Comparison of ENCODE assay signal across 8 cellular contexts in genomic region chr1:155859234-155859829, GRCh38. TPM values are rescaled to one million over a fixed set of nuclear protein-coding genes. Genes with fewer than 3 reads are reported as not detected.
A peak's percentile ranks its signal among the peaks of the same experiment; 100 is the strongest.
DNase-seq lines count a peak whose midpoint lies in the region; ATAC-seq and TF ChIP-seq lines count a peak whose summit lies in the region.

A gene with protein sequence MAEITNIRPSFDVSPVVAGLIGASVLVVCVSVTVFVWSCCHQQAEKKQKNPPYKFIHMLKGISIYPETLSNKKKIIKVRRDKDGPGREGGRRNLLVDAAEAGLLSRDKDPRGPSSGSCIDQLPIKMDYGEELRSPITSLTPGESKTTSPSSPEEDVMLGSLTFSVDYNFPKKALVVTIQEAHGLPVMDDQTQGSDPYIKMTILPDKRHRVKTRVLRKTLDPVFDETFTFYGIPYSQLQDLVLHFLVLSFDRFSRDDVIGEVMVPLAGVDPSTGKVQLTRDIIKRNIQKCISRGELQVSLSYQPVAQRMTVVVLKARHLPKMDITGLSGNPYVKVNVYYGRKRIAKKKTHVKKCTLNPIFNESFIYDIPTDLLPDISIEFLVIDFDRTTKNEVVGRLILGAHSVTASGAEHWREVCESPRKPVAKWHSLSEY (plus strand): TSS chr1:155859567. CDS start chr1:155859762, 195 bp downstream.

- CTCF ChIA-PET in Calu3 (lab: Charles Lee) (interaction anchor here (1.0 to 1.2 kb wide), 4 partner anchors 11 to 118 kb away, joined by 3 to 4 read pairs (median 4); no protein-coding TSS in a partner anchor), OCI-LY7 (lab: Charles Lee; ENCODE audit: unreplicated experiment) (interaction anchor here (0.8 to 1.6 kb wide), 5 partner anchors 9 to 87 kb away, joined by 3 to 6 read pairs (median 3); no protein-coding TSS in a partner anchor)

- H3K4me2 ChIP-seq in OCI-LY7 (ENCODE audit: low read length) (peak within 1 kb of the TSS; percentile 85), mesendoderm (ENCODE audit: low read length) (peak within 1 kb of the TSS; percentile 48)

- H3K27ac ChIP-seq in OCI-LY7 (ENCODE audit: low read depth, low read length, poor library complexity, severe bottlenecking) (peak within 1 kb of the TSS; percentile 89), mesendoderm (ENCODE audit: low read depth, low read length) (no peak within 1 kb of the TSS)

- no peak within 1 kb of the TSS for H2BK5ac ChIP-seq in mesendoderm (ENCODE audit: low read length)

- H3K79me2 ChIP-seq in OCI-LY7 (ENCODE audit: insufficient read depth, low read depth, low read length) (peaks cover 79% of the 10 kb centered on the region), mesendoderm (ENCODE audit: control insufficient read depth, insufficient read depth, low read length) (peaks cover 7% of the 10 kb centered on the region)

- H3K4me1 ChIP-seq in OCI-LY7 (ENCODE audit: insufficient read depth, low read length, poor library complexity, severe bottlenecking) (peaks cover 60% of the 10 kb centered on the region), mesendoderm (ENCODE audit: control insufficient read depth, low read depth, low read length) (no peaks in the 10 kb centered on the region)

- H3K79me1 ChIP-seq in mesendoderm (ENCODE audit: low read length): peaks cover 2% of the 10 kb centered on the region

- H3K9me2 ChIP-seq in OCI-LY7 (ENCODE audit: insufficient read depth, low read length): no peaks in the 10 kb centered on the region

- H3K36me3 Mint-ChIP-seq in Calu3 (ENCODE audit: insufficient read depth, unreplicated experiment): peaks cover 32% of the 10 kb centered on the region

- H2AK5ac ChIP-seq in mesendoderm (ENCODE audit: low read length): no peak within 1 kb of the TSS

- no TSS peak for BruUV-seq in Calu3 (replicated peaks; lab: Mats Ljungman, UMichigan)
- BruUV-seq in OCI-LY7 (replicated peaks; lab: Mats Ljungman, UMichigan): no TSS peak

- H3K56ac ChIP-seq in mesendoderm (ENCODE audit: low read length): peak within 1 kb of the TSS; percentile 81

- TF ChIP-seq CTCF in Calu3 (IDR thresholded peaks at IDR 0.05; ENCODE audit: unreplicated experiment) (no peak), OCI-LY7 (conservative IDR thresholded peaks at IDR 0.05; ENCODE audit: low read length) (no peak)

- peak within 1 kb of the TSS; percentile 79 for H3K4me3 ChIP-seq in OCI-LY7 (ENCODE audit: low read depth, low read length, poor library complexity, severe bottlenecking)
- H3K4me3 ChIP-seq in mesendoderm (ENCODE audit: low read length): peak within 1 kb of the TSS; percentile 49

- intact Hi-C loops in Calu3 (cut with micrococcal nuclease; ENCODE audit: unreplicated experiment) (loop anchor here (5.0 kb wide), 2 partner anchors 33 to 53 kb away; partner anchors contain the start of gene RIT1), OCI-LY7 (cut with micrococcal nuclease; ENCODE audit: unreplicated experiment) (loop anchor here (1.0 to 2.0 kb wide), 2 partner anchors 9 to 75 kb away; partner anchors contain the start of gene KHDC4)

- H3K4me1 Mint-ChIP-seq in Calu3 (ENCODE audit: low read depth, unreplicated experiment): peaks cover 6% of the 10 kb centered on the region

- no peak within 1 kb of the TSS for H3K23ac ChIP-seq in mesendoderm (ENCODE audit: low read length)

- ATAC-seq in GM21526 (IDR thresholded peaks at IDR 0.05; ENCODE audit: low FRiP score, unreplicated experiment): peak; percentile 59

- no CpG with 5 or more reads among the region's 33 CpGs for WGBS in mesendoderm (ENCODE audit: extremely low coverage, insufficient coverage, low lambda C conversion rate)

- H4K20me1 ChIP-seq in OCI-LY7 (ENCODE audit: insufficient read depth, low read length): no peaks in the 10 kb centered on the region

- H3K27ac Mint-ChIP-seq in Calu3 (ENCODE audit: unreplicated experiment): peak within 1 kb of the TSS; percentile 59

- no peaks in the 10 kb centered on the region for H3K9me3 Mint-ChIP-seq in Calu3 (ENCODE audit: low read depth, unreplicated experiment)

- POLR2A ChIA-PET in OCI-LY7 (lab: Charles Lee): interaction anchor here (0.6 to 6.2 kb wide), 20 partner anchors 9 to 187 kb away, joined by 3 to 46 read pairs (median 4); no protein-coding TSS in a partner anchor

- peaks cover 40% of the 10 kb centered on the region for H3K27me3 Mint-ChIP-seq in Calu3 (ENCODE audit: unreplicated experiment)

- peak within 1 kb of the TSS; percentile 74 for H3K9ac ChIP-seq in mesendoderm (ENCODE audit: low read length)

- in situ Hi-C loops in endometrial microvascular endothelial cells (cut with HindIII; ENCODE audit: inconsistent ontology term, low pct_unique_long_range_greater_than_20kb, low sequenced_read_pairs): no loop called here

- H2BK15ac ChIP-seq in mesendoderm (replicated peaks; ENCODE audit: low read depth): no peak within 1 kb of the TSS

- no peaks in the 10 kb centered on the region for H3K9me3 ChIP-seq in OCI-LY7 (ENCODE audit: low read length)

- DNase-seq in Calu3: peak; percentile 97
- DNase-seq in HuH-7.5 (ENCODE audit: low spot score): peak; percentile 82
- DNase-seq in OCI-LY7 (ENCODE audit: low spot score): peak; percentile 99
- peak; percentile 96 for DNase-seq in activated CD8-positive, alpha-beta memory T cell treated with anti-CD3 and anti-CD28 coated beads, Interleukin-2, amount 50 U/mL, for 48 hours
- DNase-seq in mesendoderm: peak; percentile 99
- peak; percentile 86 for DNase-seq in stimulated activated CD8-positive, alpha-beta memory T cell treated with anti-CD3 and anti-CD28 coated beads, Interleukin-12 subunit alpha, Interleukin-12 subunit beta, amount 100 ng/mL, for 4 hours (ENCODE audit: low read depth)

- H4K8ac ChIP-seq in mesendoderm (ENCODE audit: low read depth, low read length): no peak within 1 kb of the TSS

- no peaks in the 10 kb centered on the region for H3K27me3 ChIP-seq in mesendoderm (ENCODE audit: insufficient read depth, low read length, poor library complexity)

- H4K5ac ChIP-seq in mesendoderm (ENCODE audit: low read length): peak within 1 kb of the TSS; percentile 89

- H2AFZ ChIP-seq in OCI-LY7 (ENCODE audit: low read length): peak within 1 kb of the TSS; percentile 75

- H3K18ac ChIP-seq in mesendoderm (ENCODE audit: low read length): no peak within 1 kb of the TSS

- H3K36me3 ChIP-seq in OCI-LY7 (ENCODE audit: insufficient read depth, low read length): peaks cover 39% of the 10 kb centered on the region
- no peaks in the 10 kb centered on the region for H3K36me3 ChIP-seq in mesendoderm (ENCODE audit: control insufficient read depth, insufficient read depth, low read length)

- H3K4ac ChIP-seq in mesendoderm (ENCODE audit: low read depth, low read length): no peak within 1 kb of the TSS

- H3K4me3 Mint-ChIP-seq in Calu3 (ENCODE audit: low read depth, unreplicated experiment): peak within 1 kb of the TSS; percentile 68

- H2BK120ac ChIP-seq in mesendoderm (ENCODE audit: low read depth, low read length): no peak within 1 kb of the TSS

RNA-seq across cellular contexts. Expression of the gene that starts here (rescaled TPM):
- total RNA-seq in Calu3 (2022) (0.98 and 1.0 TPM in 2 replicates), OCI-LY7 (2022) (56.8 and 60.8 TPM in 2 replicates), endometrial microvascular endothelial cells (ENCODE audit: inconsistent ontology term) (29.7 TPM)
- 41.6 and 41.8 TPM in 2 replicates for total RNA-seq in OCI-LY7 (2014; rRNA removed; shearing (Covaris generic))
- polyA plus RNA-seq in mesendoderm (2013, experiment 1 of 2): 1.8 TPM
- 1.9 TPM for polyA plus RNA-seq in mesendoderm (2013, experiment 2 of 2)

Comparison
In these comparisons a context has a peak if more than half of its experiments do, and no peak if none do; other contexts are left out.
1. RNA of the gene that starts here (total RNA-seq): 41.6 to 60.8 TPM in OCI-LY7 and 29.7 TPM in endometrial microvascular endothelial cells (single experiment); 0.98 to 1.0 TPM in Calu3; every median in the first group is over 10 times any median in the second.
2. Peak in every context shown above with its lines, with median percentiles within 50 percentile points of each other: DNase-seq.